Comparison of ENCODE assay signal across 26 cellular contexts in the genomic region with DNA sequence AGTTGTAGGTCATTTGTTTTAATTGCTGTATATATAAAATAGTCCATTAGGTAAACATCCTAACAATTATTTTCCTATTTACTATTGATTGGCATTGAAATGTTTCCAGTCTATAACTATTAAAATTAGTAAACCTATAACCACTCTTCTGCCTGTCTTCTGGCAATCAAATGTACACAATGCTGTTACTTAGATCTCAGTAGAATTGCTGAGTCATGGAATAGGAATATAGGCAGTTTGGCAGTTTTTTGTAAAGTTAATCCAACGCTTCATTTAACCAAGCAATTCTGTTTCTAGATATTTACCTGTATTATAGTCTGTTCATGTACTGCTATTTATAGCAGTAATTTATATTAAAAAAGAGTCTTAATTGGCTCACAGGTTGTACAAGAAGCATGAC.
"Had no signal": no experiment of that assay in that cellular context is flagged by ENCODE, and none has a peak within 500 bp of the region (broad histone marks: within the 10 kb centered on the region; RNA-seq: fewer than 3 reads in every experiment).

No MANE protein-coding gene starts in this region.

- H3K4me3 ChIP-seq: colonic mucosa, esophagus squamous epithelium, gastrocnemius medialis, heart right ventricle, left lung, lower lobe of right lung, mucosa of descending colon had no signal

- H3K4me1 ChIP-seq: colonic mucosa, esophagus squamous epithelium, gastrocnemius medialis, heart right ventricle, left lung, lower lobe of right lung had no signal

- DNase-seq: colonic mucosa; cortex of kidney; effector CD8-positive, alpha-beta T cell; effector memory CD8-positive, alpha-beta T cell; endodermal cell; erythroblast; esophagus squamous epithelium; foreskin fibroblast; foreskin melanocyte; gastrocnemius medialis; glutamatergic neuron; head of caudate nucleus; heart right ventricle; hippocampal formation; left cardiac atrium; left lung; left ventricle myocardium superior; lower lobe of right lung; mesenchymal stem cell; mucosa of descending colon; naive B cell had no signal

- H3K27me3 ChIP-seq: colonic mucosa, esophagus squamous epithelium, gastrocnemius medialis, left lung had no signal

- FAIRE-seq: endometrium, islet of Langerhans, keratinocyte had no signal

- H3K36me3 ChIP-seq: colonic mucosa, esophagus squamous epithelium, gastrocnemius medialis, heart right ventricle, left lung, lower lobe of right lung had no signal

- ATAC-seq: effector memory CD8-positive, alpha-beta T cell; esophagus mucosa; gastrocnemius medialis; heart right ventricle; left cardiac atrium; left lung; left ventricle myocardium superior; lower lobe of right lung; mucosa of descending colon had no signal

- H3K9me3 ChIP-seq: colonic mucosa, esophagus squamous epithelium, gastrocnemius medialis, left lung, lower lobe of right lung had no signal

- H3K27ac ChIP-seq: colonic mucosa, epithelial cell of prostate, esophagus squamous epithelium, gastrocnemius medialis, heart right ventricle, left lung, lower lobe of right lung had no signal
